8 cellular contexts compared by ENCODE assay signal in the genomic region with DNA sequence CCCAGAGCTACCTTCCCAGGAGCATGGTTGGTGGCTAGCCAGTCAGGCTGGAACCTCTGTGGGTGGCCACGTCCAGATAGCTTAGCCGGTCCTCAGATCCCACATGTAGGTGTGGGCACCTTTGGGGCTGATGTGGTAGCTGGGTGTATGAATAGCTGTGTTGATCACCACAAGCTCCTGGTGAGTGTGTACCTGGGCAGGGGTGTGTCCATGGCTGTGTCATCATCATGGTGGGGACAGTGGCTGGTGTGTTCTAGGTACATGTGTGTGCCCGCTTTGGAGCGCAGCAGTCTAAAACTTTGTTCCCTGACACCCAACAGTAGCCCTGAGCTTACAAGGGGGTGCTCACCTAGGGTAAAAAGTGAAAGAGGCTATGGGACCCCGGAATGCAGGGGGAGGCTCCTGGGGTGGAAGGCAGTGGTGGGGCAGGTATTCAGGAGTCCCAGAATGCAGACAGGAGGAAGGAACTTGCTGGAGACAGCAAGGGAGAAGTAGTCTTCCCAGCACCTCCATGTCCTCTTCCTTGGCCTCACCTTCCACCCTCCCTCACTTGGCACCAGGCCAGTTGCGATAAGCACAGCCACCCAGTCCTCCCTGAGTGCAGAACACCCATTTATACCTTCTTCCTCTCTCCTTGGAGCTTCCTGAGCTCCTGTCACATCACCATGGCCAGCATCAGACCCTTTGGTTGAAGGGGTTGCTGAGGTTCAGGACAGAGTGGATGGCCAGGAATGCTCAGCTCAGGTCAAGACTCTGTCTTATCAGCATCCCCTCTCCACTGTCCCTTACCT. TPM values are rescaled to one million over a fixed set of nuclear protein-coding genes. Genes with fewer than 3 reads are reported as not detected.
DNase-seq lines count a peak whose midpoint lies in the region; ATAC-seq and TF ChIP-seq lines count a peak whose summit lies in the region.

No MANE protein-coding gene starts in this region.

- H3K27ac Mint-ChIP-seq in activated CD4-positive, alpha-beta memory T cell treated with anti-CD3 and anti-CD28 coated beads for 36 hours: peak overlapping the region; percentile 100

- no peaks in the 10 kb centered on the region for H3K27me3 ChIP-seq in gastrocnemius medialis

- TF ChIP-seq CTCF in GM12864 (IDR thresholded peaks at IDR 0.05; ENCODE audit: low read depth, low read length, missing control alignments): no peak
- TF ChIP-seq CTCF in fibroblast of pulmonary artery (IDR thresholded peaks at IDR 0.05; ENCODE audit: low read length, missing control alignments): no peak
- no peak for TF ChIP-seq CTCF in gastrocnemius medialis (IDR thresholded peaks at IDR 0.05 in 4 of 5, conservative IDR thresholded peaks at IDR 0.05 in 1 of 5)

- H3K27me3 Mint-ChIP-seq in activated CD4-positive, alpha-beta memory T cell treated with anti-CD3 and anti-CD28 coated beads for 36 hours: peaks cover 6% of the 10 kb centered on the region

- H3K4me3 Mint-ChIP-seq in activated CD4-positive, alpha-beta memory T cell treated with anti-CD3 and anti-CD28 coated beads for 36 hours: peak overlapping the region; percentile 98

- no peak for DNase-seq in GM12864 (ENCODE audit: low read depth)
- peak; percentile 70 for DNase-seq in activated CD4-positive, alpha-beta memory T cell treated with anti-CD3 and anti-CD28 coated beads for 36 hours
- DNase-seq in fibroblast of pulmonary artery (ENCODE audit: low read depth): no peak
- DNase-seq in gastrocnemius medialis: no peak
- no peak for DNase-seq in RKO (ENCODE audit: low spot score)
- DNase-seq in islet precursor cell: no peak
- DNase-seq in NCI-H1436 treated with DMSO at 0.1 percent for 48 hours (lab: John Stamatoyannopoulos, UW): no peak

- peaks cover 37% of the 10 kb centered on the region for H3K4me1 Mint-ChIP-seq in activated CD4-positive, alpha-beta memory T cell treated with anti-CD3 and anti-CD28 coated beads for 36 hours (ENCODE audit: low read depth)

- peak overlapping the region; percentile 95 to 99 (median 96) for H3K27ac ChIP-seq in gastrocnemius medialis

- intact Hi-C loops in activated CD4-positive, alpha-beta memory T cell treated with anti-CD3 and anti-CD28 coated beads for 36 hours (cut with micrococcal nuclease): loop anchor here (5.0 kb wide), 2 partner anchors 158 to 258 kb away; a partner anchor contains a TSS
- intact Hi-C loops in gastrocnemius medialis (cut with DNase I; ENCODE audit: low total_unique reads): loop anchor here (5.0 kb wide), 1 partner anchor 253 kb away; a partner anchor contains a TSS

- peak overlapping the region; percentile 52 for H3K4me3 ChIP-seq in GM12864 (ENCODE audit: low read depth, low read length)
- peak overlapping the region; percentile 68 for H3K4me3 ChIP-seq in fibroblast of pulmonary artery (replicated peaks; ENCODE audit: low read depth, low read length)
- peak overlapping the region; percentile 65 to 89 (median 77) for H3K4me3 ChIP-seq in gastrocnemius medialis

- peak in 1 of 2 donors; percentile 30 for TF ChIP-seq POLR2A in gastrocnemius medialis (IDR thresholded peaks at IDR 0.05)

- peaks cover 59 to 71% of the 10 kb centered on the region in 2 donors for H3K4me1 ChIP-seq in gastrocnemius medialis

- in situ Hi-C loops in gastrocnemius medialis (cut with MboI; ENCODE audit: low sequenced_read_pairs in 4 of 4): loop anchor here (5.0 to 25.0 kb wide), 5 partner anchors 33 to 894 kb away; a partner anchor contains a TSS

- CTCF ChIA-PET in activated CD4-positive, alpha-beta memory T cell treated with anti-CD3 and anti-CD28 coated beads for 36 hours (lab: Charles Lee): interaction anchor here (1.0 to 20.7 kb wide), 8 partner anchors 10 to 775 kb away, joined by 3 to 908 read pairs (median 8); a partner anchor contains a TSS

- H3K36me3 Mint-ChIP-seq in activated CD4-positive, alpha-beta memory T cell treated with anti-CD3 and anti-CD28 coated beads for 36 hours: peaks cover 93% of the 10 kb centered on the region

- POLR2A ChIA-PET in activated CD4-positive, alpha-beta memory T cell treated with anti-CD3 and anti-CD28 coated beads for 36 hours (lab: Charles Lee): interaction anchor here (0.7 to 24.8 kb wide), 10 partner anchors 8 to 272 kb away, joined by 3 to 1013 read pairs (median 6); a partner anchor contains a TSS

- H3K36me3 ChIP-seq in gastrocnemius medialis: peaks cover 4 to 28% of the 10 kb centered on the region in 2 donors

- H3K9me3 ChIP-seq in gastrocnemius medialis: no peaks in the 10 kb centered on the region

- no peak for ATAC-seq in gastrocnemius medialis
- ATAC-seq in HG02763 (IDR thresholded peaks at IDR 0.05; ENCODE audit: unreplicated experiment): no peak

- no peaks in the 10 kb centered on the region for H3K9me3 Mint-ChIP-seq in activated CD4-positive, alpha-beta memory T cell treated with anti-CD3 and anti-CD28 coated beads for 36 hours

RNA-seq across cellular contexts. Expression of a gene that starts 1.2 kb away (rescaled TPM):
- total RNA-seq in activated CD4-positive, alpha-beta memory T cell treated with anti-CD3 and anti-CD28 coated beads for 36 hours: 100 to 1,000 TPM; 319 TPM
- 10 to 100 TPM in 2 of 4 donors, 1 to 10 TPM in 2; 3.3 to 50.5 (median 20.3) TPM for total RNA-seq in gastrocnemius medialis

RNA-seq across cellular contexts. Expression of a gene that starts 6.6 kb away (rescaled TPM):
- total RNA-seq in activated CD4-positive, alpha-beta memory T cell treated with anti-CD3 and anti-CD28 coated beads for 36 hours: 100 to 1,000 TPM; 186 to 187 TPM
- 100 to 1,000 TPM; 235 to 466 (median 387) TPM for total RNA-seq in gastrocnemius medialis

RNA-seq across cellular contexts. Expression of a gene that starts 41.1 kb away (rescaled TPM):
- total RNA-seq in activated CD4-positive, alpha-beta memory T cell treated with anti-CD3 and anti-CD28 coated beads for 36 hours: 10 to 100 TPM; 78.7 to 82.6 TPM
- total RNA-seq in gastrocnemius medialis: 1 to 10 TPM; 4.5 to 8.1 (median 7.5) TPM

RNA-seq across cellular contexts. Expression of a gene that starts 42.8 kb away (rescaled TPM):
- 10 to 100 TPM; 16.7 to 17.0 TPM for total RNA-seq in activated CD4-positive, alpha-beta memory T cell treated with anti-CD3 and anti-CD28 coated beads for 36 hours
- total RNA-seq in gastrocnemius medialis: 10 to 100 TPM; 12.6 to 27.4 (median 15.4) TPM

Comparison
In these comparisons a context has a peak if more than half of its experiments do, and no peak if none do; other contexts are left out.
1. RNA of a gene that starts 1.2 kb away (total RNA-seq): 319 TPM in activated CD4-positive, alpha-beta memory T cell treated with anti-CD3 and anti-CD28 coated beads for 36 hours; 3.3 to 50.5 TPM in gastrocnemius medialis; every median in the first group is over 4 times any median in the second.
2. RNA of a gene that starts 41.1 kb away (total RNA-seq): 78.7 to 82.6 TPM in activated CD4-positive, alpha-beta memory T cell treated with anti-CD3 and anti-CD28 coated beads for 36 hours; 4.5 to 8.1 TPM in gastrocnemius medialis; every median in the first group is over 4 times any median in the second.
3. Peak in every context shown above with its lines, with median percentiles within 50 percentile points of each other: H3K4me3 ChIP-seq.